Comparison of ENCODE assay signal across 25 cellular contexts in the genomic region with DNA sequence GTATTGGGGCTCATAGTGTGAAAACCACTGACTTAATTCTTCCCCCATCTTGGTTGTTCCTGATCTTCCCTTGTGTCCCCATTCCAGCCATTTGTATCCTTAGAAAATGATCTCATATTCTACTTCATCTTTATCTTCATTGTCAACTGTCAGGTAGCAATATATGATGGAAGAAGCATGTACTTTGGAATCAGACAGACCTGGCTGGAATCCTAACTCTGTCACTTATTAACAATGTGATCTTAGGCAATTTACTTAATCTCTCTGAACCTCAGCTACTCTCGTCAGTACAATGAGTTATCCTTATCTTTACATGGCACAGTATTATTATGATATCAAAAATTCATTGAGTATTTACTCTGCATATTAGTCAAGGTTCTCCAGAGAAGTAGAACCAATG. TPM values are rescaled to one million over a fixed set of nuclear protein-coding genes. Genes with fewer than 3 reads are reported as not detected.
DNase-seq lines count a peak whose midpoint lies in the region; ATAC-seq, FAIRE-seq and TF ChIP-seq lines count a peak whose summit lies in the region.
"Had no signal": no experiment of that assay in that cellular context is flagged by ENCODE, and none has a peak within 500 bp of the region (broad histone marks: within the 10 kb centered on the region; RNA-seq: fewer than 3 reads in every experiment).

No MANE protein-coding gene starts in this region.

- H3K27ac Mint-ChIP-seq in Caco-2 (ENCODE audit: unreplicated experiment) (peak overlapping the region; percentile 31), glutamatergic neuron (ENCODE audit: unreplicated experiment) (no peak overlapping the region)
- H3K27ac Mint-ChIP-seq: CD4-positive, CD25-positive, alpha-beta regulatory T cell had no signal

- CTCF ChIA-PET in Caco-2 (lab: Charles Lee): interaction anchor here (0.7 to 1.1 kb wide), 2 partner anchors 9 to 20 kb away, joined by 3 read pairs; no protein-coding TSS in a partner anchor

- TF ChIP-seq CTCF in Caco-2 (IDR thresholded peaks at IDR 0.05; ENCODE audit: insufficient read depth in 1 of 2, low read depth in 1 of 2, low read length in 1 of 2, severe bottlenecking in 1 of 2, unreplicated experiment in 1 of 2) (no peak), body of pancreas (IDR thresholded peaks at IDR 0.05) (no peak), pancreas (IDR thresholded peaks at IDR 0.05) (no peak), glutamatergic neuron (IDR thresholded peaks at IDR 0.05; ENCODE audit: partially characterized antibody, unreplicated experiment) (no peak)

- POLR2A ChIA-PET in Caco-2 (lab: Charles Lee): interaction anchor here (1.1 kb wide), 1 partner anchor 10 kb away, joined by 5 read pairs; the partner anchor contains the start of gene CFTR

- H3K4me1 ChIP-seq in Caco-2 (peaks cover 70% of the 10 kb centered on the region), body of pancreas (no peaks in the 10 kb centered on the region), pancreas (no peaks in the 10 kb centered on the region), right cardiac atrium (ENCODE audit: control insufficient read depth, insufficient read depth, low read length) (no peaks in the 10 kb centered on the region)

- 9 to 21% methylated on average over 1 of the region's 1 CpG for WGBS in body of pancreas, 2 donors
- WGBS in pancreas, 2 donors: 11 to 15% methylated on average over 1 of the region's 1 CpG
- WGBS in right cardiac atrium: 47% methylated on average over 1 of the region's 1 CpG

- H3K9me3 ChIP-seq in Caco-2 (no peaks in the 10 kb centered on the region), body of pancreas (no peaks in the 10 kb centered on the region), pancreas (no peaks in the 10 kb centered on the region), right cardiac atrium (ENCODE audit: control insufficient read depth, low read length) (no peaks in the 10 kb centered on the region)

- H3K27ac ChIP-seq in body of pancreas (peak overlapping the region in 1 of 4 donors; percentile 49), pancreas (peak overlapping the region in 1 of 4 donors; percentile 72), right cardiac atrium (ENCODE audit: low read length) (no peak overlapping the region)

- H3K4me3 ChIP-seq in Caco-2 (ENCODE audit: low read depth, low read length) (no peak overlapping the region), body of pancreas (no peak overlapping the region), pancreas (peak overlapping the region in 1 of 4 donors; percentile 16), right cardiac atrium (ENCODE audit: low read length) (no peak overlapping the region)

- H3K36me3 Mint-ChIP-seq in Caco-2 (ENCODE audit: insufficient read depth, unreplicated experiment): peaks cover 56% of the 10 kb centered on the region
- H3K36me3 Mint-ChIP-seq in glutamatergic neuron (ENCODE audit: unreplicated experiment): no peaks in the 10 kb centered on the region
- H3K36me3 Mint-ChIP-seq: CD4-positive, CD25-positive, alpha-beta regulatory T cell had no signal

- H3K27me3 ChIP-seq in Caco-2 (replicated peaks; ENCODE audit: control insufficient read depth, insufficient read depth, low read length) (no peaks in the 10 kb centered on the region), body of pancreas (no peaks in the 10 kb centered on the region), pancreas (no peaks in the 10 kb centered on the region), right cardiac atrium (ENCODE audit: control insufficient read depth, insufficient read depth) (no peaks in the 10 kb centered on the region)

- BruUV-seq in Caco-2 (replicated peaks; lab: Mats Ljungman, UMichigan): no TSS peak

- no peak for TF ChIP-seq POLR2A in body of pancreas (IDR thresholded peaks at IDR 0.05)

- intact Hi-C loops in Caco-2 (cut with micrococcal nuclease; ENCODE audit: unreplicated experiment) (loop anchor here (5.0 kb wide), 1 partner anchor 92 kb away; no protein-coding TSS in a partner anchor), body of pancreas (cut with DNase I) (no loop called here), pancreas (cut with DNase I) (no loop called here), right cardiac atrium (cut with DNase I) (no loop called here)

- H3K4me3 Mint-ChIP-seq in Caco-2 (ENCODE audit: unreplicated experiment) (peak overlapping the region; percentile 47), glutamatergic neuron (ENCODE audit: unreplicated experiment) (no peak overlapping the region)
- H3K4me3 Mint-ChIP-seq: CD4-positive, CD25-positive, alpha-beta regulatory T cell had no signal

- peak; percentile 38 to 62 for DNase-seq in Caco-2
- no peak for DNase-seq in body of pancreas
- no peak for DNase-seq in left lobe of liver (ENCODE audit: low spot score)
- no peak for DNase-seq in pancreas
- DNase-seq in right cardiac atrium: no peak
- no peak for DNase-seq in glutamatergic neuron
- no peak for DNase-seq in central memory CD4-positive, alpha-beta T cell
- no peak for DNase-seq in NCI-H748 (lab: John Stamatoyannopoulos, UW; ENCODE audit: unreplicated experiment)
- DNase-seq: CD4-positive, CD25-positive, alpha-beta regulatory T cell; COR-L47; Kasumi-1; MM.1S; NCI-H1092 treated with DMSO at 0.1 percent for 48 hours; NCI-H146; NCI-H2029 treated with DMSO at 0.1 percent for 48 hours; NCI-H226; NCI-H510A treated with DMSO at 0.1 percent for 48 hours; NCI-H82 had no signal

- peak; percentile 53 for FAIRE-seq in pancreas (lab: Jason Lieb, UNC)
- FAIRE-seq: A204.1, GM12892 had no signal

- peaks cover 71% of the 10 kb centered on the region for H3K4me1 Mint-ChIP-seq in Caco-2 (ENCODE audit: low read depth, unreplicated experiment)
- no peaks in the 10 kb centered on the region for H3K4me1 Mint-ChIP-seq in glutamatergic neuron (ENCODE audit: low read depth, unreplicated experiment)
- H3K4me1 Mint-ChIP-seq: CD4-positive, CD25-positive, alpha-beta regulatory T cell had no signal

- H3K36me3 ChIP-seq in Caco-2 (ENCODE audit: control insufficient read depth, insufficient read depth, low read length): peaks cover 3% of the 10 kb centered on the region; the same call in 1 of the 2 replicates
- no peaks in the 10 kb centered on the region for H3K36me3 ChIP-seq in body of pancreas (replicated peaks in 1 of 2; ENCODE audit: insufficient read depth in 1 of 2, low read depth in 2 of 2)
- H3K36me3 ChIP-seq in pancreas: peaks cover 0 to 8% (median 0%) of the 10 kb centered on the region in 3 donors

- H3K27me3 Mint-ChIP-seq in Caco-2 (ENCODE audit: insufficient read depth, unreplicated experiment): no peaks in the 10 kb centered on the region
- H3K27me3 Mint-ChIP-seq in glutamatergic neuron (ENCODE audit: unreplicated experiment): no peaks in the 10 kb centered on the region
- H3K27me3 Mint-ChIP-seq: CD4-positive, CD25-positive, alpha-beta regulatory T cell had no signal

- peak; percentile 59 for ATAC-seq in body of pancreas
- ATAC-seq in left lobe of liver: peak; percentile 98
- peak; percentile 25 to 70 (median 66) for ATAC-seq in pancreas
- ATAC-seq in right cardiac atrium: no peak
- ATAC-seq: Panc1, SK-N-SH treated with all-trans-retinoic acid at 6 μM for 48 hours had no signal

- H3K9me3 Mint-ChIP-seq in Caco-2 (ENCODE audit: unreplicated experiment) (no peaks in the 10 kb centered on the region), glutamatergic neuron (ENCODE audit: unreplicated experiment) (no peaks in the 10 kb centered on the region)

RNA-seq across cellular contexts. Expression of gene CFTR, which starts 10.1 kb away (rescaled TPM):
- total RNA-seq in Caco-2 (2022) (130 and 132 TPM in 2 replicates), body of pancreas (100 to 1,000 TPM; 251 to 329 TPM), left lobe of liver (1.1 TPM), pancreas (100 to 1,000 TPM; 265 to 460 (median 306) TPM), right cardiac atrium (under 1 TPM in 2 of 4 donors, not detected in 2; 0.15 to 0.28 TPM), glutamatergic neuron (ENCODE audit: unreplicated experiment) (not detected)
- polyA plus RNA-seq in pancreas (100 to 1,000 TPM; 124 to 247 TPM), right cardiac atrium (not detected)
- total RNA-seq: CD4-positive, CD25-positive, alpha-beta regulatory T cell; G401; H4 had no signal
- polyA plus RNA-seq: BJ; CD4-positive, CD25-positive, alpha-beta regulatory T cell had no signal

Comparison
In these comparisons a context has a peak if more than half of its experiments do, and no peak if none do; other contexts are left out.
1. DNase-seq: peak in Caco-2 (2 of 2); none in body of pancreas (0 of 4), left lobe of liver (single experiment), pancreas (0 of 6), right cardiac atrium (0 of 3), glutamatergic neuron (single experiment), central memory CD4-positive, alpha-beta T cell (single experiment) and NCI-H748 (single experiment).
2. ATAC-seq: peak in body of pancreas (single experiment), left lobe of liver (single experiment) and pancreas (4 of 4); none in right cardiac atrium (0 of 2).
3. RNA of gene CFTR, which starts 10.1 kb away (total RNA-seq): 251 to 329 TPM in body of pancreas, 265 to 460 TPM in pancreas and 130 to 132 TPM in Caco-2; 1.1 TPM in left lobe of liver (single experiment), 0.15 to 0.28 TPM in right cardiac atrium and not detected in glutamatergic neuron (single experiment); every median in the first group is over 10 times any median in the second.